In genomic region chr14:53531730-53532129, GRCh38 we compare ENCODE assay signal across 23 cellular contexts.
"Had no signal": no experiment of that assay in that cellular context is flagged by ENCODE, and none has a peak within 500 bp of the region (broad histone marks: within the 10 kb centered on the region; RNA-seq: fewer than 3 reads in every experiment).

No MANE protein-coding gene starts in this region.

- H3K27ac Mint-ChIP-seq: memory B cell; naive thymus-derived CD4-positive, alpha-beta T cell; natural killer cell treated with Interleukin-12 subunit alpha and Interleukin-12 subunit beta and Interleukin-15 and Interleukin-18, amount 100 ng/mL, for 72 hours; progenitor cell of endocrine pancreas; stimulated activated effector memory CD8-positive, alpha-beta T cell treated with anti-CD3 and anti-CD28 coated beads, Interleukin-12 subunit alpha, Interleukin-12 subunit beta, amount 100 ng/mL, for 72 hours; stimulated activated naive CD8-positive, alpha-beta T cell treated with anti-CD3 and anti-CD28 coated beads, Interleukin-15, Interleukin-2, amounts not matched to agents 100 ng/mL and 50 ng/mL, for 24 hours had no signal

- H3K4me1 ChIP-seq: right atrium auricular region, suprapubic skin, tibial artery had no signal

- H3K4me3 ChIP-seq: left ventricle myocardium inferior, lung, mucosa of descending colon, ovary, right atrium auricular region, skin epidermis, suprapubic skin, thoracic aorta, tibial artery, upper lobe of right lung had no signal

- H3K36me3 Mint-ChIP-seq: memory B cell; naive thymus-derived CD4-positive, alpha-beta T cell; natural killer cell treated with Interleukin-12 subunit alpha and Interleukin-12 subunit beta and Interleukin-15 and Interleukin-18, amount 100 ng/mL, for 72 hours; stimulated activated effector memory CD8-positive, alpha-beta T cell treated with anti-CD3 and anti-CD28 coated beads, Interleukin-12 subunit alpha, Interleukin-12 subunit beta, amount 100 ng/mL, for 72 hours had no signal

- H3K36me3 ChIP-seq: left ventricle myocardium inferior, ovary, right atrium auricular region, suprapubic skin, thoracic aorta, tibial artery, upper lobe of right lung had no signal

- H3K4me3 Mint-ChIP-seq: memory B cell; naive thymus-derived CD4-positive, alpha-beta T cell; natural killer cell treated with Interleukin-12 subunit alpha and Interleukin-12 subunit beta and Interleukin-15 and Interleukin-18, amount 100 ng/mL, for 72 hours; stimulated activated effector memory CD8-positive, alpha-beta T cell treated with anti-CD3 and anti-CD28 coated beads, Interleukin-12 subunit alpha, Interleukin-12 subunit beta, amount 100 ng/mL, for 72 hours; stimulated activated naive CD8-positive, alpha-beta T cell treated with anti-CD3 and anti-CD28 coated beads, Interleukin-15, Interleukin-2, amounts not matched to agents 100 ng/mL and 50 ng/mL, for 24 hours had no signal

- H3K9me3 Mint-ChIP-seq: memory B cell; naive thymus-derived CD4-positive, alpha-beta T cell; natural killer cell treated with Interleukin-12 subunit alpha and Interleukin-12 subunit beta and Interleukin-15 and Interleukin-18, amount 100 ng/mL, for 72 hours; stimulated activated naive CD8-positive, alpha-beta T cell treated with anti-CD3 and anti-CD28 coated beads, Interleukin-15, Interleukin-2, amounts not matched to agents 100 ng/mL and 50 ng/mL, for 24 hours had no signal

- DNase-seq: islet precursor cell; left ventricle myocardium inferior; midbrain; mucosa of descending colon; naive thymus-derived CD4-positive, alpha-beta T cell; ovary; stimulated activated CD4-positive, alpha-beta T cell treated with anti-CD3 and anti-CD28 coated beads, Interleukin-12 subunit alpha, Interleukin-12 subunit beta, amount 100 ng/mL, for 4 hours; stimulated activated CD4-positive, alpha-beta T cell treated with anti-CD3 and anti-CD28 coated beads, Interleukin-15, amount 100 ng/mL, for 24 hours; stimulated activated CD4-positive, alpha-beta T cell treated with anti-CD3 and anti-CD28 coated beads, Interleukin-4, amount 100 ng/mL, for 24 hours; stimulated activated naive CD4-positive, alpha-beta T cell; tibial artery; upper lobe of right lung had no signal

- H3K4me1 Mint-ChIP-seq: naive thymus-derived CD4-positive, alpha-beta T cell; stimulated activated effector memory CD8-positive, alpha-beta T cell treated with anti-CD3 and anti-CD28 coated beads, Interleukin-12 subunit alpha, Interleukin-12 subunit beta, amount 100 ng/mL, for 72 hours had no signal

- H3K9me3 ChIP-seq: left ventricle myocardium inferior, mucosa of descending colon, ovary, right atrium auricular region, suprapubic skin, thoracic aorta, tibial artery, upper lobe of right lung had no signal

- H3K27me3 ChIP-seq: ovary, right atrium auricular region, suprapubic skin, tibial artery, upper lobe of right lung had no signal

- H3K27me3 Mint-ChIP-seq: naive thymus-derived CD4-positive, alpha-beta T cell; natural killer cell treated with Interleukin-12 subunit alpha and Interleukin-12 subunit beta and Interleukin-15 and Interleukin-18, amount 100 ng/mL, for 72 hours; progenitor cell of endocrine pancreas; stimulated activated naive CD8-positive, alpha-beta T cell treated with anti-CD3 and anti-CD28 coated beads, Interleukin-15, Interleukin-2, amounts not matched to agents 100 ng/mL and 50 ng/mL, for 24 hours had no signal

- H3K27ac ChIP-seq: left ventricle myocardium inferior, ovary, right atrium auricular region, skin epidermis, suprapubic skin, thoracic aorta, tibial artery, upper lobe of right lung had no signal

- ATAC-seq: mucosa of descending colon; naive thymus-derived CD4-positive, alpha-beta T cell; natural killer cell treated with Interleukin-12 subunit alpha and Interleukin-12 subunit beta and Interleukin-15 and Interleukin-18, amount 100 ng/mL, for 72 hours; sciatic nerve; stimulated activated effector memory CD8-positive, alpha-beta T cell treated with anti-CD3 and anti-CD28 coated beads, Interleukin-12 subunit alpha, Interleukin-12 subunit beta, amount 100 ng/mL, for 72 hours; upper lobe of right lung had no signal
